19 cellular contexts compared by ENCODE assay signal in the genomic region with DNA sequence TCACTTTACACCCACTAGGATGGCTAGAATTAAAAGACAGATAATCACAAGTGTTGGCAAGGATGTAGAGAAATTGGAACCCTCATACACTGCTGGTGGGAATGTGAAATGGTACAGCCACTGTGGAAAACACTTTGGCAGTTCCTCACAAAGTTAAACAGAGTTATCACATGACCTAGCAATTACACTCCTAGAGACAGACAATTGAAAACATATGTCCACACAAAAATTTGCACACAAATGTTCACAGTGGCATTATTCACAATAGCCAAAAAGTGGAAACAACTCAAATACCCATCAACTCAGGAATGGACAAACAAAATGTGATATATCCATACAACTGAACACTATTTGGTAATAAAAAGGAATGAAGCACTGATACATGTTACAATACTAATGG. TPM values are rescaled to one million over a fixed set of nuclear protein-coding genes. Genes with fewer than 3 reads are reported as not detected.
DNase-seq lines count a peak whose midpoint lies in the region; ATAC-seq, FAIRE-seq and TF ChIP-seq lines count a peak whose summit lies in the region.
"Had no signal": no experiment of that assay in that cellular context is flagged by ENCODE, and none has a peak within 500 bp of the region (broad histone marks: within the 10 kb centered on the region; RNA-seq: fewer than 3 reads in every experiment).

No MANE protein-coding gene starts in this region.

- TF ChIP-seq RAD21 in H1 (IDR thresholded peaks at IDR 0.05 in 1 of 2, conservative IDR thresholded peaks at IDR 0.05 in 1 of 2; ENCODE audit: low read depth in 2 of 2, low read length in 2 of 2): no peak

- H3K79me2 ChIP-seq in H1 (ENCODE audit: control insufficient read depth in 1 of 2, insufficient read depth in 2 of 2, low read length in 2 of 2): peaks cover 0 to 69% of the 10 kb centered on the region in 2 experiments; a peak in 3 of 4 replicates

- H3K4me2 ChIP-seq in H1 (ENCODE audit: insufficient read depth in 1 of 2, low read depth in 2 of 2, low read length in 2 of 2): no peak overlapping the region

- ATAC-seq in GM19035 (IDR thresholded peaks at IDR 0.05; ENCODE audit: unreplicated experiment): no peak

- TF ChIP-seq POLR2A in H1 (IDR thresholded peaks at IDR 0.05; ENCODE audit: control extremely low read depth in 1 of 2, low read depth in 2 of 2, low read length in 2 of 2): no peak
- no peak for TF ChIP-seq POLR2A in sigmoid colon (IDR thresholded peaks at IDR 0.05)

- H3K27me3 ChIP-seq in H1 (replicated peaks in 1 of 4; ENCODE audit: control insufficient read depth in 3 of 4, extremely low read depth in 1 of 4, insufficient read depth in 3 of 4, low read length in 3 of 4) (no peaks in the 10 kb centered on the region), sigmoid colon (no peaks in the 10 kb centered on the region)
- H3K27me3 ChIP-seq: MG63 had no signal

- POLR2A ChIA-PET in H1 (lab: Charles Lee; ENCODE audit: partially characterized antibody): no interaction called here

- no peak overlapping the region for H3K14ac ChIP-seq in H1 (ENCODE audit: insufficient read length)

- H3K27ac ChIP-seq in H1 (ENCODE audit: low read depth, low read length) (no peak overlapping the region), sigmoid colon (no peak overlapping the region)
- H3K27ac ChIP-seq: C4-2B, RWPE1 had no signal

- H3K79me1 ChIP-seq in H1 (ENCODE audit: low read depth, low read length): no peaks in the 10 kb centered on the region; the same call in 1 of the 2 replicates

- no peak overlapping the region for H4K5ac ChIP-seq in H1 (ENCODE audit: insufficient read length, low read depth, low read length)

- no peak overlapping the region for H3K23ac ChIP-seq in H1 (ENCODE audit: insufficient read length)

- TF ChIP-seq EP300 in H1 (IDR thresholded peaks at IDR 0.05; ENCODE audit: borderline replicate concordance in 1 of 2, low read depth in 2 of 2, low read length in 2 of 2) (no peak), sigmoid colon (IDR thresholded peaks at IDR 0.05) (no peak)

- DNase-seq in EH (ENCODE audit: low read depth) (peak; percentile 35), HFF-Myc (ENCODE audit: extremely low read depth, low read depth) (peak; percentile 12), H1 (ENCODE audit: low read depth in 1 of 2, low spot score in 2 of 2) (no peak), foreskin fibroblast (peak; percentile 20 to 59), sigmoid colon (no peak), HTR-8/SVneo (ENCODE audit: insufficient read length, low spot score) (no peak)
- no peak for DNase-seq in activated T-cell treated with anti-CD3 and anti-CD28 coated beads, Interleukin-2, amount 50 U/mL, for 1 hour
- DNase-seq: DMS79 treated with DMSO at 0.1 percent for 48 hours, MG63, NCI-H1092, NCI-H1436 treated with DMSO at 0.1 percent for 48 hours, NCI-H2029, NCI-H345, NCI-H524 treated with DMSO at 0.1 percent for 48 hours, SIG-M5 had no signal

- H4K20me1 ChIP-seq in H1 (replicated peaks in 1 of 2; ENCODE audit: control insufficient read depth in 1 of 2, insufficient read depth in 2 of 2, low read length in 2 of 2): no peaks in the 10 kb centered on the region

- H2BK12ac ChIP-seq in H1 (ENCODE audit: low read depth, low read length): no peak overlapping the region

- H2BK15ac ChIP-seq in H1 (ENCODE audit: low read length): no peak overlapping the region

- H3K4me3 ChIP-seq in HFF-Myc (replicated peaks; ENCODE audit: low read depth, low read length) (no peak overlapping the region), H1 (ENCODE audit: extremely low read depth in 1 of 4, insufficient read depth in 2 of 4, low read depth in 3 of 4, low read length in 4 of 4) (no peak overlapping the region), foreskin fibroblast (ENCODE audit: low read depth in 1 of 2, low read length in 2 of 2) (no peak overlapping the region), sigmoid colon (no peak overlapping the region)
- H3K4me3 ChIP-seq: HAP-1, MG63 had no signal

- no peak overlapping the region for H2AK5ac ChIP-seq in H1 (ENCODE audit: low read depth, low read length)

- no peaks in the 10 kb centered on the region for H3K23me2 ChIP-seq in H1 (ENCODE audit: low read depth, low read length)

- CTCF ChIA-PET in H1 (lab: Charles Lee; ENCODE audit: partially characterized antibody): interaction anchor here (1.3 kb wide), 1 partner anchor 23 kb away, joined by 3 read pairs; no protein-coding TSS in a partner anchor

- H3K4me1 ChIP-seq in H1 (replicated peaks in 1 of 4; ENCODE audit: control insufficient read depth in 3 of 4, insufficient read depth in 4 of 4, low read length in 3 of 4): no peaks in the 10 kb centered on the region; a peak in 1 of 7 replicates
- H3K4me1 ChIP-seq in sigmoid colon: peaks cover 0 to 8% (median 3%) of the 10 kb centered on the region in 4 donors

- no peak overlapping the region for H4K8ac ChIP-seq in H1 (ENCODE audit: extremely low read depth, insufficient read depth, low read length)

- FAIRE-seq in H1 (lab: Jason Lieb, UNC): peak; percentile 32
- no peak for FAIRE-seq in HTR-8/SVneo (lab: Jason Lieb, UNC)

- H3K36me3 ChIP-seq in H1 (ENCODE audit: control insufficient read depth in 2 of 4, insufficient read depth in 4 of 4, low read length in 3 of 4) (peaks cover 0 to 9% (median 0%) of the 10 kb centered on the region in 4 experiments; a peak in 1 of 8 replicates), sigmoid colon (no peaks in the 10 kb centered on the region)
- H3K36me3 ChIP-seq: HAP-1, MG63 had no signal

- H2BK20ac ChIP-seq in H1 (ENCODE audit: low read length): no peak overlapping the region

- H2BK120ac ChIP-seq in H1 (replicated peaks; ENCODE audit: low read depth, low read length): no peak overlapping the region

- TF ChIP-seq CTCF in HFF-Myc (IDR thresholded peaks at IDR 0.05; ENCODE audit: low read depth, low read length, missing control alignments) (no peak), H1 (IDR thresholded peaks at IDR 0.05; ENCODE audit: control extremely low read depth in 1 of 3, insufficient read depth in 1 of 3, low read depth in 1 of 3, low read length in 3 of 3) (no peak), foreskin fibroblast (IDR thresholded peaks at IDR 0.05; ENCODE audit: low read depth, low read length) (no peak), sigmoid colon (IDR thresholded peaks at IDR 0.05) (no peak)

- H3K9me3 ChIP-seq in H1 (ENCODE audit: insufficient read depth in 2 of 2, low read depth in 1 of 2, low read length in 1 of 2) (no peaks in the 10 kb centered on the region), sigmoid colon (no peaks in the 10 kb centered on the region)
- H3K9me3 ChIP-seq: HAP-1, MG63 had no signal

- no peak overlapping the region for H2BK5ac ChIP-seq in H1 (ENCODE audit: low read depth, low read length)

- no peak overlapping the region for H3K9ac ChIP-seq in H1 (replicated peaks in 1 of 4; ENCODE audit: extremely low read depth in 1 of 4, low read depth in 3 of 4, low read length in 3 of 4)

- no peak overlapping the region for H4K91ac ChIP-seq in H1 (replicated peaks; ENCODE audit: insufficient read length, low read length)

- intact Hi-C loops in sigmoid colon (cut with DNase I): no loop called here

- no peak overlapping the region for H3K4ac ChIP-seq in H1 (replicated peaks; ENCODE audit: insufficient read length, low read depth, low read length)

- no peak overlapping the region for H3K56ac ChIP-seq in H1 (replicated peaks; ENCODE audit: insufficient read length, low read depth, low read length)

- H2AFZ ChIP-seq in H1 (ENCODE audit: low read length): no peak overlapping the region

- no peak overlapping the region for H3K18ac ChIP-seq in H1 (ENCODE audit: extremely low read depth, low read length)

TF ChIP-seq in H1, 55 proteins besides CTCF, POLR2A, EP300 and RAD21 (continues in another document):
- TF ChIP-seq USF2 (IDR thresholded peaks at IDR 0.05; ENCODE audit: low read length): no peak
- TF ChIP-seq MAFK (IDR thresholded peaks at IDR 0.05; ENCODE audit: low read depth, low read length): no peak
- TF ChIP-seq SIRT6 (IDR thresholded peaks at IDR 0.05; ENCODE audit: low read length): no peak
- no peak for TF ChIP-seq SP2 (IDR thresholded peaks at IDR 0.05; ENCODE audit: low read length)
- TF ChIP-seq E2F6 (IDR thresholded peaks at IDR 0.05): no peak
- TF ChIP-seq RBBP5 (IDR thresholded peaks at IDR 0.05; ENCODE audit: borderline replicate concordance, low read depth, low read length): no peak

RNA-seq across cellular contexts. Expression of gene ZNF280C, which starts 5.7 kb away (rescaled TPM):
- 13.4 and 14.4 TPM in 2 replicates for total RNA-seq in H1 (2021; fragmentation: NEBNext Ultra II Directional; extraction: Animal tissue kit (Norgen Biotek cat#: 25700))
- polyA plus RNA-seq in H1 (2011; rRNA removed) (5.6 and 8.4 TPM in 2 replicates), sigmoid colon (1 to 10 TPM in 1 of 3 donors, under 1 TPM in 2; under 0.01 to 1.2 (median 0.92) TPM)
- polyA plus RNA-seq in H1 (2011; cell fraction: cytosol; rRNA removed): 9.7 TPM
- 6.1 TPM for polyA plus RNA-seq in H1 (2011; cell fraction: nucleus; rRNA removed)
- 4.0 to 7.6 TPM (median 5.5 TPM) in 4 replicates for polyA plus RNA-seq in H1 (2012, experiment 1 of 2)
- 0.64 TPM for polyA plus RNA-seq in H1 (2012, experiment 2 of 2)
- 7.3 TPM for polyA plus RNA-seq in H1 (2013, experiment 1 of 2)
- 7.1 TPM for polyA plus RNA-seq in H1 (2013, experiment 2 of 2)
- 14.5 and 21.4 TPM in 2 replicates for polyA minus RNA-seq in H1 (2011; rRNA and poly(A)+ RNA removed)
- 10.2 TPM for polyA minus RNA-seq in H1 (2011; cell fraction: cytosol; rRNA and poly(A)+ RNA removed)
- polyA minus RNA-seq in H1 (2011; cell fraction: nucleus; rRNA and poly(A)+ RNA removed): 12.2 TPM
- 1 to 10 TPM; 5.3 to 6.4 (median 5.7) TPM for total RNA-seq in sigmoid colon

Comparison
In these comparisons a context has a peak if more than half of its experiments do, and no peak if none do; other contexts are left out.
1. DNase-seq: peak in EH (single experiment), HFF-Myc (single experiment) and foreskin fibroblast (2 of 2); none in H1 (0 of 2), activated T-cell treated with anti-CD3 and anti-CD28 coated beads, Interleukin-2, amount 50 U/mL, for 1 hour (single experiment), sigmoid colon (single experiment) and HTR-8/SVneo (single experiment).